ENCODE assay signal across 24 cellular contexts in the genomic region with DNA sequence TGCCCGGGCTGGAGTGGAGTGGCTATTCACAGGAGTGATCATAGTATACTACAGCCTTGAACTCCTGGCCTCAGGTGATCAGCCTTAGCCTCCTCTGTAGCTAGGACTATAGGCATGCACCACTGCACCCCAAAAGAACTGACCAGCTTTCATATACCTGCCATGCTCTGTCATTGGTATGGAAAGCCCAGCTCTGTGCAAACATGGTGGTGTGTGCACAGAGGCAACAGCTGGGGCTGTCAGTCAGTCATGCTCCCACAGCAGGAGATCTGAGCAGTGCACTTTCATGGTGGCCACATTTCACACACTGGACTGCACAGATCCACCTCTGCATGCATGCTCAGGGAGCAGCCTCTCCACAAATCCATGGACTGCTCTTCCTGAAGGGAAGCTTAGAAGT.
"Had no signal": no experiment of that assay in that cellular context is flagged by ENCODE, and none has a peak within 500 bp of the region (broad histone marks: within the 10 kb centered on the region; RNA-seq: fewer than 3 reads in every experiment).

No MANE protein-coding gene starts in this region.

- H3K27me3 ChIP-seq: adrenal gland, gastrocnemius medialis, neutrophil, ovary, upper lobe of left lung had no signal

- H3K9me3 ChIP-seq: adrenal gland, gastrocnemius medialis, neutrophil, ovary, thoracic aorta, upper lobe of left lung had no signal

- H3K27ac ChIP-seq: adrenal gland, gastrocnemius medialis, neutrophil, ovary, thoracic aorta, upper lobe of left lung had no signal

- H3K4me3 ChIP-seq: adrenal gland, gastrocnemius medialis, ovary, thoracic aorta, upper lobe of left lung had no signal

- DNase-seq: activated B cell treated with CpG ODN at 0.5 μM for 24 hours; activated CD4-positive, alpha-beta T cell treated with anti-CD3 and anti-CD28 coated beads for 36 hours; activated CD4-positive, alpha-beta T cell treated with anti-CD3 and anti-CD28 coated beads, Interleukin-2, amount 50 U/mL, for 4 hours; activated CD8-positive, alpha-beta memory T cell treated with anti-CD3 and anti-CD28 coated beads for 24 hours; activated CD8-positive, alpha-beta memory T cell treated with anti-CD3 and anti-CD28 coated beads, Interleukin-2, amount 50 U/mL, for 4 hours; activated naive CD4-positive, alpha-beta T cell; activated T-cell treated with anti-CD3 and anti-CD28 coated beads, Interleukin-2, amount 50 U/mL, for 24 hours; adrenal gland; central memory CD4-positive, alpha-beta T cell; effector memory CD8-positive, alpha-beta T cell; gastrocnemius medialis; ovary; right cardiac atrium; small intestine; stimulated activated CD4-positive, alpha-beta T cell treated with anti-CD3 and anti-CD28 coated beads, Interleukin-2, amount 100 ng/mL, for 24 hours; upper lobe of left lung had no signal

- H3K4me1 Mint-ChIP-seq: activated B cell treated with CpG ODN at 0.5 μM for 24 hours; activated T-helper 17 cell treated with anti-CD3 and anti-CD28 coated beads, Interleukin-2, amount 50 U/mL, for 72 hours; nephron; stimulated activated memory B cell treated with anti-CD40 and anti-IgM and Interleukin-4, amounts not matched to agents 10 μg/mL and 1 μg/mL and 100 μg/mL, for 72 hours had no signal

- H3K27ac Mint-ChIP-seq: activated B cell treated with CpG ODN at 0.5 μM for 24 hours; activated CD4-positive, alpha-beta T cell treated with anti-CD3 and anti-CD28 coated beads for 36 hours; activated naive CD8-positive, alpha-beta T cell; activated T-cell treated with anti-CD3 and anti-CD28 coated beads, Interleukin-2, amount 50 U/mL, for 24 hours; activated T-helper 17 cell treated with anti-CD3 and anti-CD28 coated beads, Interleukin-2, amount 50 U/mL, for 72 hours; nephron; T-helper 1 cell treated with Interleukin-12 subunit alpha and Interleukin-12 subunit beta and Interleukin-4 antibody, amounts not matched to agents 30 μg/mL and 1 μg/mL, for 36 hours had no signal

- H3K4me3 Mint-ChIP-seq: activated B cell treated with CpG ODN at 0.5 μM for 24 hours; activated CD4-positive, alpha-beta T cell treated with anti-CD3 and anti-CD28 coated beads for 36 hours; activated naive CD8-positive, alpha-beta T cell; activated T-cell treated with anti-CD3 and anti-CD28 coated beads, Interleukin-2, amount 50 U/mL, for 24 hours; activated T-helper 17 cell treated with anti-CD3 and anti-CD28 coated beads, Interleukin-2, amount 50 U/mL, for 72 hours; effector memory CD8-positive, alpha-beta T cell; nephron; stimulated activated memory B cell treated with anti-CD40 and anti-IgM and Interleukin-4, amounts not matched to agents 10 μg/mL and 1 μg/mL and 100 μg/mL, for 72 hours; T-helper 1 cell treated with Interleukin-12 subunit alpha and Interleukin-12 subunit beta and Interleukin-4 antibody, amounts not matched to agents 30 μg/mL and 1 μg/mL, for 36 hours had no signal

- H3K36me3 ChIP-seq: adrenal gland, neutrophil, ovary had no signal

- H3K4me1 ChIP-seq: adrenal gland, upper lobe of left lung had no signal

- H3K36me3 Mint-ChIP-seq: stimulated activated memory B cell treated with anti-CD40 and anti-IgM and Interleukin-4, amounts not matched to agents 10 μg/mL and 1 μg/mL and 100 μg/mL, for 72 hours had no signal

- H3K27me3 Mint-ChIP-seq: activated B cell treated with CpG ODN at 0.5 μM for 24 hours; activated CD4-positive, alpha-beta T cell treated with anti-CD3 and anti-CD28 coated beads for 36 hours; activated naive CD8-positive, alpha-beta T cell; activated T-cell treated with anti-CD3 and anti-CD28 coated beads, Interleukin-2, amount 50 U/mL, for 24 hours; activated T-helper 17 cell treated with anti-CD3 and anti-CD28 coated beads, Interleukin-2, amount 50 U/mL, for 72 hours; stimulated activated memory B cell treated with anti-CD40 and anti-IgM and Interleukin-4, amounts not matched to agents 10 μg/mL and 1 μg/mL and 100 μg/mL, for 72 hours had no signal

- ATAC-seq: activated CD4-positive, alpha-beta T cell treated with anti-CD3 and anti-CD28 coated beads for 36 hours; activated T-helper 17 cell treated with anti-CD3 and anti-CD28 coated beads, Interleukin-2, amount 50 U/mL, for 72 hours; effector memory CD8-positive, alpha-beta T cell; esophagus mucosa; right cardiac atrium; stimulated activated memory B cell treated with anti-CD40 and anti-IgM and Interleukin-4, amounts not matched to agents 10 μg/mL and 1 μg/mL and 100 μg/mL, for 72 hours had no signal
